13 cellular contexts compared by ENCODE assay signal in the genomic region with DNA sequence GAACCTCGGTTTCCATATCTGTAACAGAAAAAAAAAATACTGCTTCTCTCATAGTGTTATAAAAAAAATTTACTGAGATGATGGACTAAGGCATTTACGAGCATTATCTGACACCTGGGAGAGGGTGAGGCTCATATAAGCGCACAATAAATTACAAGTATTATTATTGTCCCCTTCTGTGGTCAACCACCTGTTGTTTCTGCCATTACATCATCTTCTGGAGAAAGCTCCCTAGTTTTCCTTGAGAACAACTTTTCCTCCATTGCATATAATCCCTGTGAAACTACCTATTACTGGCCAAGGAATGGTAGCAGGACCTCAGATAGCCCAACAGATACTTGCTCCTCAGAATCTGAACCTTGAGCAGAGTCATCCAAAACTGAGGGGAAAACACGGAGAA. TPM values are rescaled to one million over a fixed set of nuclear protein-coding genes. Genes with fewer than 3 reads are reported as not detected.
A peak's percentile ranks its signal among the peaks of the same experiment; 100 is the strongest.
DNase-seq lines count a peak whose midpoint lies in the region; ATAC-seq and TF ChIP-seq lines count a peak whose summit lies in the region.
"Had no signal": no experiment of that assay in that cellular context is flagged by ENCODE, and none has a peak within 500 bp of the region (broad histone marks: within the 10 kb centered on the region; RNA-seq: fewer than 3 reads in every experiment).

No MANE protein-coding gene starts in this region.

- H3K79me2 ChIP-seq in SU-DHL-6 (ENCODE audit: insufficient read depth, low read length): no peaks in the 10 kb centered on the region

- no peak overlapping the region for H3K4me3 ChIP-seq in BLaER1 treated with 17β-estradiol and CSF1 and Interleukin-3, amounts not matched to agents 10 nM and 100 nM
- H3K4me3 ChIP-seq in HL-60 (replicated peaks; ENCODE audit: insufficient read depth, low read length): no peak overlapping the region
- no peak overlapping the region for H3K4me3 ChIP-seq in SU-DHL-6 (ENCODE audit: insufficient read depth, low read length, poor library complexity, severe bottlenecking)

- H3K4me1 Mint-ChIP-seq in neural crest cell: no peaks in the 10 kb centered on the region

- H3K9me3 ChIP-seq in BLaER1 treated with 17β-estradiol and CSF1 and Interleukin-3, amounts not matched to agents 10 nM and 100 nM (replicated peaks in 1 of 11): no peaks in the 10 kb centered on the region
- no peaks in the 10 kb centered on the region for H3K9me3 ChIP-seq in SU-DHL-6 (ENCODE audit: insufficient read depth, low read length)
- H3K9me3 ChIP-seq: BE2C, Caco-2 had no signal

- no peak for ATAC-seq in GM19351 (IDR thresholded peaks at IDR 0.05; ENCODE audit: unreplicated experiment)
- ATAC-seq: HCT116 had no signal

- no peak overlapping the region for H2AFZ ChIP-seq in SU-DHL-6 (ENCODE audit: low read depth, low read length, severe bottlenecking)

- H3K36me3 Mint-ChIP-seq in neural crest cell (ENCODE audit: low read depth): peaks cover 25% of the 10 kb centered on the region

- no peak for DNase-seq in HL-60 (ENCODE audit: low read depth in 1 of 2, low spot score in 1 of 2)
- no peak for DNase-seq in neural crest cell (ENCODE audit: low read depth, low spot score)
- no peak for DNase-seq in NCI-H526 (lab: John Stamatoyannopoulos, UW)
- no peak for DNase-seq in EL
- DNase-seq in NCI-H2029 treated with DMSO at 0.1 percent for 48 hours (lab: John Stamatoyannopoulos, UW): no peak
- DNase-seq: BE2C; Caco-2; CD8-positive, alpha-beta memory T cell; DND-41 had no signal

- H3K36me3 ChIP-seq in BLaER1 treated with 17β-estradiol and CSF1 and Interleukin-3, amounts not matched to agents 10 nM and 100 nM: peaks cover 0 to 72% (median 56%) of the 10 kb centered on the region in 11 experiments; a peak in 20 of 22 replicates
- H3K36me3 ChIP-seq in SU-DHL-6 (ENCODE audit: low read length): no peaks in the 10 kb centered on the region

- TF ChIP-seq CTCF in HL-60 (IDR thresholded peaks at IDR 0.05; ENCODE audit: insufficient read depth, low read length) (no peak), SU-DHL-6 (IDR thresholded peaks at IDR 0.05; ENCODE audit: insufficient read depth, low read length, poor library complexity, severe bottlenecking) (no peak), neural crest cell (conservative IDR thresholded peaks at IDR 0.05) (no peak)

- H3K4me2 ChIP-seq in BLaER1 treated with 17β-estradiol and CSF1 and Interleukin-3, amounts not matched to agents 10 nM and 100 nM: peak overlapping the region in 4 of 11 experiments; percentile 84 to 91 (median 88); a peak in 7 of 22 replicates
- H3K4me2 ChIP-seq in SU-DHL-6 (ENCODE audit: low read depth, low read length, poor library complexity, severe bottlenecking): peak overlapping the region; percentile 71

- no peaks in the 10 kb centered on the region for H3K27me3 Mint-ChIP-seq in neural crest cell (ENCODE audit: low read depth)

- H3F3A ChIP-seq in SU-DHL-6 (ENCODE audit: insufficient read depth): peaks cover 61% of the 10 kb centered on the region

- H3K27ac Mint-ChIP-seq in neural crest cell (ENCODE audit: unreplicated experiment): peak overlapping the region; percentile 24

- peak overlapping the region in 1 of 11 experiments; percentile 73; a peak in 1 of 22 replicates for H3K9ac ChIP-seq in BLaER1 treated with 17β-estradiol and CSF1 and Interleukin-3, amounts not matched to agents 10 nM and 100 nM
- no peak overlapping the region; the same call in 1 of the 2 replicates for H3K9ac ChIP-seq in SU-DHL-6 (ENCODE audit: low read length)

- H3K9me3 Mint-ChIP-seq in neural crest cell: no peaks in the 10 kb centered on the region
- H3K9me3 Mint-ChIP-seq: CD8-positive, alpha-beta memory T cell had no signal

- H4K20me1 ChIP-seq in BLaER1 treated with 17β-estradiol and CSF1 and Interleukin-3, amounts not matched to agents 10 nM and 100 nM: no peaks in the 10 kb centered on the region
- no peaks in the 10 kb centered on the region for H4K20me1 ChIP-seq in SU-DHL-6 (ENCODE audit: low read depth, low read length)

- no peaks in the 10 kb centered on the region for H3K9me2 ChIP-seq in SU-DHL-6 (replicated peaks; ENCODE audit: insufficient read depth, low read length)

- H3K27ac ChIP-seq in BLaER1 treated with 17β-estradiol and CSF1 and Interleukin-3, amounts not matched to agents 10 nM and 100 nM: peak overlapping the region in 8 of 11 experiments; percentile 77 to 96 (median 86); a peak in 17 of 22 replicates
- peak overlapping the region; percentile 74 for H3K27ac ChIP-seq in HL-60 (replicated peaks)
- H3K27ac ChIP-seq in SU-DHL-6 (ENCODE audit: low read depth, low read length): peak overlapping the region; percentile 97

- H3K4me3 Mint-ChIP-seq in neural crest cell: no peak overlapping the region
- H3K4me3 Mint-ChIP-seq: CD8-positive, alpha-beta memory T cell had no signal

- peaks cover 25 to 78% (median 55%) of the 10 kb centered on the region in 10 experiments for H3K4me1 ChIP-seq in BLaER1 treated with 17β-estradiol and CSF1 and Interleukin-3, amounts not matched to agents 10 nM and 100 nM
- H3K4me1 ChIP-seq: Caco-2 had no signal

- H3K27me3 ChIP-seq in BLaER1 treated with 17β-estradiol and CSF1 and Interleukin-3, amounts not matched to agents 10 nM and 100 nM: no peaks in the 10 kb centered on the region
- H3K27me3 ChIP-seq in HL-60 (ENCODE audit: insufficient read depth, poor library complexity, severe bottlenecking) (no peaks in the 10 kb centered on the region), SU-DHL-6 (ENCODE audit: low read length) (no peaks in the 10 kb centered on the region)
- H3K27me3 ChIP-seq: BE2C had no signal

RNA-seq across cellular contexts. Expression of gene GGA2, which starts 11.7 kb away (rescaled TPM):
- 93.4 and 100 TPM in 2 replicates for total RNA-seq in neural crest cell

RNA-seq across cellular contexts. Expression of gene EARS2, which starts 35.2 kb away (rescaled TPM):
- total RNA-seq in neural crest cell: 27.5 and 27.9 TPM in 2 replicates

RNA-seq across cellular contexts. Expression of gene UBFD1, which starts 35.6 kb away (rescaled TPM):
- 89.5 and 91.0 TPM in 2 replicates for total RNA-seq in neural crest cell
